Comparison of ENCODE assay signal across 8 cellular contexts in genomic region chr20:63969851-63970713, GRCh38. TPM values are rescaled to one million over a fixed set of nuclear protein-coding genes. Genes with fewer than 3 reads are reported as not detected.
DNase-seq lines count a peak whose midpoint lies in the region; ATAC-seq and TF ChIP-seq lines count a peak whose summit lies in the region.

A gene with protein sequence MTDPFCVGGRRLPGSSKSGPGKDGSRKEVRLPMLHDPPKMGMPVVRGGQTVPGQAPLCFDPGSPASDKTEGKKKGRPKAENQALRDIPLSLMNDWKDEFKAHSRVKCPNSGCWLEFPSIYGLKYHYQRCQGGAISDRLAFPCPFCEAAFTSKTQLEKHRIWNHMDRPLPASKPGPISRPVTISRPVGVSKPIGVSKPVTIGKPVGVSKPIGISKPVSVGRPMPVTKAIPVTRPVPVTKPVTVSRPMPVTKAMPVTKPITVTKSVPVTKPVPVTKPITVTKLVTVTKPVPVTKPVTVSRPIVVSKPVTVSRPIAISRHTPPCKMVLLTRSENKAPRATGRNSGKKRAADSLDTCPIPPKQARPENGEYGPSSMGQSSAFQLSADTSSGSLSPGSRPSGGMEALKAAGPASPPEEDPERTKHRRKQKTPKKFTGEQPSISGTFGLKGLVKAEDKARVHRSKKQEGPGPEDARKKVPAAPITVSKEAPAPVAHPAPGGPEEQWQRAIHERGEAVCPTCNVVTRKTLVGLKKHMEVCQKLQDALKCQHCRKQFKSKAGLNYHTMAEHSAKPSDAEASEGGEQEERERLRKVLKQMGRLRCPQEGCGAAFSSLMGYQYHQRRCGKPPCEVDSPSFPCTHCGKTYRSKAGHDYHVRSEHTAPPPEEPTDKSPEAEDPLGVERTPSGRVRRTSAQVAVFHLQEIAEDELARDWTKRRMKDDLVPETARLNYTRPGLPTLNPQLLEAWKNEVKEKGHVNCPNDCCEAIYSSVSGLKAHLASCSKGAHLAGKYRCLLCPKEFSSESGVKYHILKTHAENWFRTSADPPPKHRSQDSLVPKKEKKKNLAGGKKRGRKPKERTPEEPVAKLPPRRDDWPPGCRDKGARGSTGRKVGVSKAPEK (minus strand): TSS chr20:63969930. CDS start chr20:63967950, 1,980 bp downstream.

- H3K27ac Mint-ChIP-seq in activated CD8-positive, alpha-beta T cell treated with anti-CD3 and anti-CD28 coated beads, Interleukin-2, amount 10 ng/mL, durations not matched to agents 7 days and 5 days: peak within 1 kb of the TSS; percentile 86

- no peaks in the 10 kb centered on the region for H3K36me3 ChIP-seq in mucosa of descending colon (ENCODE audit: low read depth)

- H3K4me3 ChIP-seq in epithelial cell of proximal tubule (ENCODE audit: low read depth, low read length) (peak within 1 kb of the TSS; percentile 72), mucosa of descending colon (peak within 1 kb of the TSS; percentile 14)

- H3K9me3 Mint-ChIP-seq in activated CD8-positive, alpha-beta T cell treated with anti-CD3 and anti-CD28 coated beads, Interleukin-2, amount 10 ng/mL, durations not matched to agents 7 days and 5 days (ENCODE audit: insufficient read depth): no peaks in the 10 kb centered on the region

- peak within 1 kb of the TSS; percentile 78 for H3K4me3 Mint-ChIP-seq in activated CD8-positive, alpha-beta T cell treated with anti-CD3 and anti-CD28 coated beads, Interleukin-2, amount 10 ng/mL, durations not matched to agents 7 days and 5 days

- intact Hi-C loops in mucosa of descending colon (cut with DNase I, micrococcal nuclease): loop anchor here (5.0 kb wide), 1 partner anchor 433 kb away; the partner anchor contains the start of gene PTK6 (in 2 of the 2)

- H3K27me3 Mint-ChIP-seq in activated CD8-positive, alpha-beta T cell treated with anti-CD3 and anti-CD28 coated beads, Interleukin-2, amount 10 ng/mL, durations not matched to agents 7 days and 5 days (ENCODE audit: low read depth): no peaks in the 10 kb centered on the region

- H3K36me3 Mint-ChIP-seq in activated CD8-positive, alpha-beta T cell treated with anti-CD3 and anti-CD28 coated beads, Interleukin-2, amount 10 ng/mL, durations not matched to agents 7 days and 5 days (ENCODE audit: low read depth): peaks cover 26% of the 10 kb centered on the region

- TF ChIP-seq CTCF in epithelial cell of proximal tubule (conservative IDR thresholded peaks at IDR 0.05; ENCODE audit: low read depth, low read length) (no peak), mucosa of descending colon (IDR thresholded peaks at IDR 0.05) (no peak)

- POLR2A ChIA-PET in activated CD8-positive, alpha-beta T cell treated with anti-CD3 and anti-CD28 coated beads, Interleukin-2, amount 10 ng/mL, durations not matched to agents 7 days and 5 days (lab: Charles Lee): no interaction called here

- H3K4me1 ChIP-seq in mucosa of descending colon (ENCODE audit: low read depth): peaks cover 11% of the 10 kb centered on the region

- H3K27ac ChIP-seq in temporal lobe (ENCODE audit: low read depth, low read length): peak within 1 kb of the TSS; percentile 61

- CTCF ChIA-PET in activated CD8-positive, alpha-beta T cell treated with anti-CD3 and anti-CD28 coated beads, Interleukin-2, amount 10 ng/mL, durations not matched to agents 7 days and 5 days (lab: Charles Lee): no interaction called here

- no peaks in the 10 kb centered on the region for H3K9me3 ChIP-seq in mucosa of descending colon

- DNase-seq in NCI-H2081 (lab: John Stamatoyannopoulos, UW): peak; percentile 73 to 74
- DNase-seq in NCI-H2081 treated with DMSO at 0.1 percent for 48 hours (lab: John Stamatoyannopoulos, UW): no peak
- peak; percentile 66 for DNase-seq in NCI-H2227 treated with DMSO at 0.1 percent for 48 hours (lab: John Stamatoyannopoulos, UW)
- peak; percentile 64 for DNase-seq in activated CD8-positive, alpha-beta T cell treated with anti-CD3 and anti-CD28 coated beads, Interleukin-2, amount 10 ng/mL, durations not matched to agents 7 days and 5 days
- DNase-seq in epithelial cell of proximal tubule (ENCODE audit: low read depth): no peak
- peak; percentile 60 to 62 (median 61) for DNase-seq in mucosa of descending colon

- H3K4me1 Mint-ChIP-seq in activated CD8-positive, alpha-beta T cell treated with anti-CD3 and anti-CD28 coated beads, Interleukin-2, amount 10 ng/mL, durations not matched to agents 7 days and 5 days (ENCODE audit: low read depth): peaks cover 32% of the 10 kb centered on the region

- peak; percentile 32 for ATAC-seq in activated CD8-positive, alpha-beta T cell treated with anti-CD3 and anti-CD28 coated beads, Interleukin-2, amount 10 ng/mL, durations not matched to agents 7 days and 5 days
- ATAC-seq in mucosa of descending colon: peak; percentile 37
- no peak for ATAC-seq in HG03039 (IDR thresholded peaks at IDR 0.05; ENCODE audit: unreplicated experiment)

RNA-seq across cellular contexts. Expression of the gene that starts here (rescaled TPM):
- total RNA-seq in activated CD8-positive, alpha-beta T cell treated with anti-CD3 and anti-CD28 coated beads, Interleukin-2, amount 10 ng/mL, durations not matched to agents 7 days and 5 days: 10 to 100 TPM; 12.0 to 12.1 TPM
- total RNA-seq in epithelial cell of proximal tubule (5.2 and 6.9 TPM in 2 replicates), mucosa of descending colon (10 to 100 TPM in 1 of 3 donors, 1 to 10 TPM in 2; 1.8 to 14.7 (median 3.9) TPM), temporal lobe (15.0 TPM)

Comparison
In these comparisons a context has a peak if more than half of its experiments do, and no peak if none do; other contexts are left out.
1. DNase-seq: peak in NCI-H2081 (2 of 2), NCI-H2227 treated with DMSO at 0.1 percent for 48 hours (single experiment), activated CD8-positive, alpha-beta T cell treated with anti-CD3 and anti-CD28 coated beads, Interleukin-2, amount 10 ng/mL, durations not matched to agents 7 days and 5 days (single experiment) and mucosa of descending colon (3 of 3); none in NCI-H2081 treated with DMSO at 0.1 percent for 48 hours (single experiment) and epithelial cell of proximal tubule (single experiment).